ENCODE assay signal across 18 cellular contexts in the genomic region with DNA sequence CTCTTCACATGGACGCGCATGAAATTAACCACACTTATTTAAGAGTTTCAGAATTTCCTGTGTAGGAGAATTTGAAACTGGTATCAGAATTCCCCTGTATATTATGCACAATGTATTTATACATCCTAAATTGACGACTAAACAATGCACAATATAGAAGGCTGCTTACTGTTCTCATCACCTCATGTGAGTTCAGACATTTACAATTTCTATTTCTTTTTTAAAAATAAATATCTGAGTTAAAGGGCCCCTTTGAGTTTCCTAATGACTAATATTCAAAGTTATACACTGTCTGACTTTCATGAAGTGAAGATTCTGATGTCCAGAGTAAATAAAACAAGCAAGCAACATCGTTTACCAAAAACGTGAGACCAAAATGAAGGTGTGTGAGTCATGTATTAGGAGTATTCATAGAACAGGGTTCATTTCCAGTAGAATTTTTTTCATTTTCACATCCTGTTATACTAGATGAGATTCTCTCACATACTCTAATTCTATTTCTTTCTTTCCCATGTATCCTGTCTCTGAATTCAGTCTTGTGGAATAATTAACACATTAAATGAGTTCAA.
DNase-seq lines count a peak whose midpoint lies in the region; ATAC-seq, FAIRE-seq and TF ChIP-seq lines count a peak whose summit lies in the region.
"Had no signal": no experiment of that assay in that cellular context is flagged by ENCODE, and none has a peak within 500 bp of the region (broad histone marks: within the 10 kb centered on the region; RNA-seq: fewer than 3 reads in every experiment).

No MANE protein-coding gene starts in this region.

- H3K4me3 ChIP-seq in GM12878 = no peak overlapping the region
- H3K4me3 ChIP-seq: BLaER1, cardiac muscle cell, K562, neural progenitor cell had no signal

- no peaks in the 10 kb centered on the region for H3K4me1 ChIP-seq in GM12878 (ENCODE audit: control insufficient read depth, insufficient read depth, low read length)
- H3K4me1 ChIP-seq: BLaER1, neural progenitor cell had no signal

- no peak for TF ChIP-seq CTCF in GM12878 (IDR thresholded peaks at IDR 0.05 in 2 of 3, conservative IDR thresholded peaks at IDR 0.05 in 1 of 3; ENCODE audit: control insufficient read depth in 2 of 3, extremely low read depth in 1 of 3, insufficient read depth in 1 of 3, low read depth in 3 of 3, low read length in 3 of 3)

- intact Hi-C loops in GM12878 (cut with micrococcal nuclease; ENCODE audit: unreplicated experiment) = no loop called here

- no peak overlapping the region for H2AFZ ChIP-seq in GM12878 (ENCODE audit: control insufficient read depth, low read depth, low read length)
- H2AFZ ChIP-seq: neural progenitor cell had no signal

- no peak overlapping the region for H3K4me2 ChIP-seq in GM12878 (ENCODE audit: control insufficient read depth, insufficient read depth)
- H3K4me2 ChIP-seq: BLaER1, neural progenitor cell had no signal

- no peaks in the 10 kb centered on the region; the same call in 2 of the 3 replicates for H3K9me3 ChIP-seq in GM12878 (replicated peaks; ENCODE audit: control insufficient read depth, insufficient read depth, low read length)
- H3K9me3 ChIP-seq: BLaER1 had no signal

- RAD21 ChIA-PET in GM12878 (lab: Charles Lee; ENCODE audit: unreplicated experiment) = no interaction called here

- H3K36me3 ChIP-seq in GM12878 (ENCODE audit: control insufficient read depth in 2 of 2, insufficient read depth in 2 of 2, low read length in 1 of 2) = no peaks in the 10 kb centered on the region
- H3K36me3 ChIP-seq: BLaER1, cardiac muscle cell, neural progenitor cell had no signal

- H3K27ac ChIP-seq in GM12878 (ENCODE audit: control insufficient read depth, insufficient read depth) = no peak overlapping the region
- H3K27ac ChIP-seq: BLaER1, cardiac muscle cell, neural progenitor cell had no signal

- ATAC-seq in GM18868 (IDR thresholded peaks at IDR 0.05; ENCODE audit: unreplicated experiment) (peak; percentile 97), GM21529 (IDR thresholded peaks at IDR 0.05; ENCODE audit: unreplicated experiment) (peak; percentile 84), HG03060 (IDR thresholded peaks at IDR 0.05; ENCODE audit: low read depth, unreplicated experiment) (peak; percentile 84), GM12878 (peak; percentile 87)
- ATAC-seq: K562 had no signal

- no peaks in the 10 kb centered on the region for H4K20me1 ChIP-seq in GM12878 (ENCODE audit: control insufficient read depth, insufficient read depth)
- H4K20me1 ChIP-seq: BLaER1 had no signal

- TF ChIP-seq POLR2A in GM12878 (IDR thresholded peaks at IDR 0.05; ENCODE audit: low read depth, low read length) (no peak), H54 (IDR thresholded peaks at IDR 0.05; ENCODE audit: low read depth, low read length) (no peak)

- in situ Hi-C loops in GM12878 (cut with MboI) = no loop called here

- CTCF ChIA-PET in GM12878 (lab: Yijun Ruan, JAX) = no interaction called here

- SMC1A ChIA-PET in GM12878 (lab: Charles Lee; ENCODE audit: uncharacterized antibody, unreplicated experiment) = interaction anchor here (1.1 to 2.4 kb wide), 2 partner anchors 9 to 12 kb away, joined by 3 to 12 read pairs; no protein-coding TSS in a partner anchor

- no TSS peak for BruUV-seq in GM12878 (replicated peaks; lab: Mats Ljungman, UMichigan)

- no peak overlapping the region for H3K9ac ChIP-seq in GM12878 (ENCODE audit: control insufficient read depth, insufficient read depth, low read length)
- H3K9ac ChIP-seq: BLaER1, neural progenitor cell had no signal

- POLR2A ChIA-PET in GM12878 (lab: Charles Lee) = no interaction called here

- DNase-seq in GM12878 (ENCODE audit: low read depth, low spot score) (no peak), H54 (ENCODE audit: insufficient read length, low spot score) (no peak), NCI-H1694 (lab: John Stamatoyannopoulos, UW) (no peak), NCI-H128 (lab: John Stamatoyannopoulos, UW; ENCODE audit: unreplicated experiment) (no peak)
- DNase-seq: activated naive CD4-positive, alpha-beta T cell treated with anti-CD3 and anti-CD28 coated beads for 36 hours; mesenchymal stem cell; NCI-H1436; NCI-H510A treated with DMSO at 0.1 percent for 48 hours had no signal

- under 1% methylated on average over 5 of the region's 5 CpGs for WGBS in GM12878 (ENCODE audit: insufficient coverage, insufficient replicate concordance, low lambda C conversion rate, missing lambda C conversion rate)

- FAIRE-seq in GM12878 (lab: Jason Lieb, UNC) (peak; percentile 7), H54 (lab: Jason Lieb, UNC) (no peak)
- FAIRE-seq: endometrium, GM12891, K562, urothelium cell line had no signal

- no peak for TF ChIP-seq EP300 in GM12878 (IDR thresholded peaks at IDR 0.05; ENCODE audit: borderline replicate concordance in 1 of 2, control insufficient read depth in 1 of 2, low read depth in 2 of 2, low read length in 2 of 2)

- no peak for TF ChIP-seq RAD21 in GM12878 (IDR thresholded peaks at IDR 0.05; ENCODE audit: insufficient read depth, low read depth, low read length)

- no peaks in the 10 kb centered on the region for H3K27me3 ChIP-seq in GM12878 (replicated peaks in 1 of 2; ENCODE audit: control insufficient read depth in 2 of 2, insufficient read depth in 2 of 2, low read length in 1 of 2)
- H3K27me3 ChIP-seq: BLaER1, cardiac muscle cell had no signal

- no peaks in the 10 kb centered on the region for H3K79me2 ChIP-seq in GM12878 (ENCODE audit: control insufficient read depth, insufficient read depth, low read length)

TF ChIP-seq in GM12878, 131 proteins besides CTCF, POLR2A, EP300 and RAD21 (continues in another document):
- TF ChIP-seq CBFB (IDR thresholded peaks at IDR 0.05; ENCODE audit: low read depth) = no peak
- no peak for TF ChIP-seq BACH1 (IDR thresholded peaks at IDR 0.05; ENCODE audit: borderline replicate concordance)
- TF ChIP-seq, protein P1, sequence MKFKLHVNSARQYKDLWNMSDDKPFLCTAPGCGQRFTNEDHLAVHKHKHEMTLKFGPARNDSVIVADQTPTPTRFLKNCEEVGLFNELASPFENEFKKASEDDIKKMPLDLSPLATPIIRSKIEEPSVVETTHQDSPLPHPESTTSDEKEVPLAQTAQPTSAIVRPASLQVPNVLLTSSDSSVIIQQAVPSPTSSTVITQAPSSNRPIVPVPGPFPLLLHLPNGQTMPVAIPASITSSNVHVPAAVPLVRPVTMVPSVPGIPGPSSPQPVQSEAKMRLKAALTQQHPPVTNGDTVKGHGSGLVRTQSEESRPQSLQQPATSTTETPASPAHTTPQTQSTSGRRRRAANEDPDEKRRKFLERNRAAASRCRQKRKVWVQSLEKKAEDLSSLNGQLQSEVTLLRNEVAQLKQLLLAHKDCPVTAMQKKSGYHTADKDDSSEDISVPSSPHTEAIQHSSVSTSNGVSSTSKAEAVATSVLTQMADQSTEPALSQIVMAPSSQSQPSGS (IDR thresholded peaks at IDR 0.05; ENCODE audit: low read length) = 0 out of 2 replicates have a peak, but pooled peaks have one; percentile 34
- TF ChIP-seq HDAC6 (IDR thresholded peaks at IDR 0.05; ENCODE audit: unreplicated experiment) = no peak
- TF ChIP-seq IKZF2 (IDR thresholded peaks at IDR 0.05) = 0 out of 4 replicates have a peak, but pooled peaks of 1 of the 2 experiments have one; percentile 23
- TF ChIP-seq BHLHE40 (IDR thresholded peaks at IDR 0.05; ENCODE audit: borderline replicate concordance in 1 of 2, low read depth in 2 of 2, low read length in 1 of 2) = peak; percentile 71 to 84; a peak in 3 of 4 replicates
- TF ChIP-seq TAF1 (IDR thresholded peaks at IDR 0.05; ENCODE audit: borderline replicate concordance, low read depth, low read length) = no peak
- TF ChIP-seq JUNB (IDR thresholded peaks at IDR 0.05) = peak; percentile 38
- TF ChIP-seq BRCA1 (IDR thresholded peaks at IDR 0.05; ENCODE audit: low read depth, low read length) = no peak
- TF ChIP-seq TCF3 (IDR thresholded peaks at IDR 0.05; ENCODE audit: borderline replicate concordance, insufficient read depth, low read depth, low read length) = no peak
- no peak for TF ChIP-seq RB1 (IDR thresholded peaks at IDR 0.05; ENCODE audit: borderline replicate concordance)
- TF ChIP-seq CREB1 (IDR thresholded peaks at IDR 0.05; ENCODE audit: low read depth) = no peak
- TF ChIP-seq SREBF2 (IDR thresholded peaks at IDR 0.05; ENCODE audit: low read length) = no peak
- no peak for TF ChIP-seq EED (IDR thresholded peaks at IDR 0.05; ENCODE audit: low read depth)
- no peak for TF ChIP-seq PAX8 (IDR thresholded peaks at IDR 0.05)
- TF ChIP-seq, protein P2, sequence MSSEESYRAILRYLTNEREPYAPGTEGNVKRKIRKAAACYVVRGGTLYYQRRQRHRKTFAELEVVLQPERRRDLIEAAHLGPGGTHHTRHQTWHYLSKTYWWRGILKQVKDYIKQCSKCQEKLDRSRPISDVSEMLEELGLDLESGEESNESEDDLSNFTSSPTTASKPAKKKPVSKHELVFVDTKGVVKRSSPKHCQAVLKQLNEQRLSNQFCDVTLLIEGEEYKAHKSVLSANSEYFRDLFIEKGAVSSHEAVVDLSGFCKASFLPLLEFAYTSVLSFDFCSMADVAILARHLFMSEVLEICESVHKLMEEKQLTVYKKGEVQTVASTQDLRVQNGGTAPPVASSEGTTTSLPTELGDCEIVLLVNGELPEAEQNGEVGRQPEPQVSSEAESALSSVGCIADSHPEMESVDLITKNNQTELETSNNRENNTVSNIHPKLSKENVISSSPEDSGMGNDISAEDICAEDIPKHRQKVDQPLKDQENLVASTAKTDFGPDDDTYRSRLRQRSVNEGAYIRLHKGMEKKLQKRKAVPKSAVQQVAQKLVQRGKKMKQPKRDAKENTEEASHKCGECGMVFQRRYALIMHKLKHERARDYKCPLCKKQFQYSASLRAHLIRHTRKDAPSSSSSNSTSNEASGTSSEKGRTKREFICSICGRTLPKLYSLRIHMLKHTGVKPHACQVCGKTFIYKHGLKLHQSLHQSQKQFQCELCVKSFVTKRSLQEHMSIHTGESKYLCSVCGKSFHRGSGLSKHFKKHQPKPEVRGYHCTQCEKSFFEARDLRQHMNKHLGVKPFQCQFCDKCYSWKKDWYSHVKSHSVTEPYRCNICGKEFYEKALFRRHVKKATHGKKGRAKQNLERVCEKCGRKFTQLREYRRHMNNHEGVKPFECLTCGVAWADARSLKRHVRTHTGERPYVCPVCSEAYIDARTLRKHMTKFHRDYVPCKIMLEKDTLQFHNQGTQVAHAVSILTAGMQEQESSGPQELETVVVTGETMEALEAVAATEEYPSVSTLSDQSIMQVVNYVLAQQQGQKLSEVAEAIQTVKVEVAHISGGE (CRISPR knock-in tag; IDR thresholded peaks at IDR 0.05) = no peak
- TF ChIP-seq TCF12 (IDR thresholded peaks at IDR 0.05; ENCODE audit: low read depth, low read length) = no peak
